In the genomic region with DNA sequence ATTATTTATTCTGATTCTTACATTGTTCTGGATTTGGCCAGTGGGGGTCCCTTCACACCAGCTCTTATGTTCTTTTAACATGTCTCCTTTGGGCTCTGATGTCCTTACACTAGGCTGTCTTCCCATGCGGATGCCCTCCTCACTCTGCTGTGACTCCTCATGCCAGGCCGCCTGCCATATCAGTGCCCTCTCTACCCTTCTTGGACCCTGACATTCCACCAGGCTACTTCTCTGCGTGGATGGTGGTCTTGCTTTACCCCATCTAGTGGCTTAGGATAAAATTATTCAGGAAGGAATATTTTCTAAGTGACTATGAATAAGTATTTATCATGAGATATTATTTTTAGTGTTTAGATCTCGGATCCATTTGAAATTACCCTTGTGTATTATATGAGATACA, we compare ENCODE assay signal across 2 cellular contexts.
TF ChIP-seq lines count a peak whose summit lies in the region.

No MANE protein-coding gene starts in this region.

TF ChIP-seq in K562, 482 proteins besides CTCF, POLR2A, EP300 and RAD21:
- TF ChIP-seq, protein P1, sequence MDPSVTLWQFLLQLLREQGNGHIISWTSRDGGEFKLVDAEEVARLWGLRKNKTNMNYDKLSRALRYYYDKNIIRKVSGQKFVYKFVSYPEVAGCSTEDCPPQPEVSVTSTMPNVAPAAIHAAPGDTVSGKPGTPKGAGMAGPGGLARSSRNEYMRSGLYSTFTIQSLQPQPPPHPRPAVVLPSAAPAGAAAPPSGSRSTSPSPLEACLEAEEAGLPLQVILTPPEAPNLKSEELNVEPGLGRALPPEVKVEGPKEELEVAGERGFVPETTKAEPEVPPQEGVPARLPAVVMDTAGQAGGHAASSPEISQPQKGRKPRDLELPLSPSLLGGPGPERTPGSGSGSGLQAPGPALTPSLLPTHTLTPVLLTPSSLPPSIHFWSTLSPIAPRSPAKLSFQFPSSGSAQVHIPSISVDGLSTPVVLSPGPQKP (CRISPR knock-in tag; IDR thresholded peaks at IDR 0.05) = no peak
- no peak for TF ChIP-seq MEF2A (IDR thresholded peaks at IDR 0.05; ENCODE audit: control insufficient read depth, low read depth, low read length)
- no peak for TF ChIP-seq THRAP3 (IDR thresholded peaks at IDR 0.05; ENCODE audit: borderline replicate concordance)
- no peak for TF ChIP-seq ZNF444 (CRISPR knock-in tag; IDR thresholded peaks at IDR 0.05)
- no peak for TF ChIP-seq ZNF12 (CRISPR knock-in tag; IDR thresholded peaks at IDR 0.05)
- TF ChIP-seq ZFX (CRISPR knock-in tag; IDR thresholded peaks at IDR 0.05) = no peak
- TF ChIP-seq, protein P2, sequence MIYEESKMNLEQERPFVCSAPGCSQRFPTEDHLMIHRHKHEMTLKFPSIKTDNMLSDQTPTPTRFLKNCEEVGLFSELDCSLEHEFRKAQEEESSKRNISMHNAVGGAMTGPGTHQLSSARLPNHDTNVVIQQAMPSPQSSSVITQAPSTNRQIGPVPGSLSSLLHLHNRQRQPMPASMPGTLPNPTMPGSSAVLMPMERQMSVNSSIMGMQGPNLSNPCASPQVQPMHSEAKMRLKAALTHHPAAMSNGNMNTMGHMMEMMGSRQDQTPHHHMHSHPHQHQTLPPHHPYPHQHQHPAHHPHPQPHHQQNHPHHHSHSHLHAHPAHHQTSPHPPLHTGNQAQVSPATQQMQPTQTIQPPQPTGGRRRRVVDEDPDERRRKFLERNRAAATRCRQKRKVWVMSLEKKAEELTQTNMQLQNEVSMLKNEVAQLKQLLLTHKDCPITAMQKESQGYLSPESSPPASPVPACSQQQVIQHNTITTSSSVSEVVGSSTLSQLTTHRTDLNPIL (CRISPR knock-in tag; IDR thresholded peaks at IDR 0.05) = no peak
- no peak for TF ChIP-seq BACH1 (tag; IDR thresholded peaks at IDR 0.05)
- TF ChIP-seq, protein P3, sequence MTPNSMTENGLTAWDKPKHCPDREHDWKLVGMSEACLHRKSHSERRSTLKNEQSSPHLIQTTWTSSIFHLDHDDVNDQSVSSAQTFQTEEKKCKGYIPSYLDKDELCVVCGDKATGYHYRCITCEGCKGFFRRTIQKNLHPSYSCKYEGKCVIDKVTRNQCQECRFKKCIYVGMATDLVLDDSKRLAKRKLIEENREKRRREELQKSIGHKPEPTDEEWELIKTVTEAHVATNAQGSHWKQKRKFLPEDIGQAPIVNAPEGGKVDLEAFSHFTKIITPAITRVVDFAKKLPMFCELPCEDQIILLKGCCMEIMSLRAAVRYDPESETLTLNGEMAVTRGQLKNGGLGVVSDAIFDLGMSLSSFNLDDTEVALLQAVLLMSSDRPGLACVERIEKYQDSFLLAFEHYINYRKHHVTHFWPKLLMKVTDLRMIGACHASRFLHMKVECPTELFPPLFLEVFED (CRISPR knock-in tag; conservative IDR thresholded peaks at IDR 0.05) = no peak
- no peak for TF ChIP-seq ILK (tag; IDR thresholded peaks at IDR 0.05; ENCODE audit: borderline replicate concordance, low read depth)
- no peak for TF ChIP-seq NEUROD1 (IDR thresholded peaks at IDR 0.05; ENCODE audit: borderline replicate concordance, low read depth, low read length, partially characterized antibody)
- no peak for TF ChIP-seq SIRT6 (IDR thresholded peaks at IDR 0.05; ENCODE audit: low read depth, low read length)
- TF ChIP-seq ZNF140 (CRISPR knock-in tag; IDR thresholded peaks at IDR 0.05) = no peak
- TF ChIP-seq SAP30 (IDR thresholded peaks at IDR 0.05; ENCODE audit: borderline replicate concordance, insufficient read depth, low read depth, low read length, poor library complexity, severe bottlenecking) = no peak
- TF ChIP-seq ZNF253 (CRISPR knock-in tag; conservative IDR thresholded peaks at IDR 0.05) = no peak
- TF ChIP-seq, protein P4, sequence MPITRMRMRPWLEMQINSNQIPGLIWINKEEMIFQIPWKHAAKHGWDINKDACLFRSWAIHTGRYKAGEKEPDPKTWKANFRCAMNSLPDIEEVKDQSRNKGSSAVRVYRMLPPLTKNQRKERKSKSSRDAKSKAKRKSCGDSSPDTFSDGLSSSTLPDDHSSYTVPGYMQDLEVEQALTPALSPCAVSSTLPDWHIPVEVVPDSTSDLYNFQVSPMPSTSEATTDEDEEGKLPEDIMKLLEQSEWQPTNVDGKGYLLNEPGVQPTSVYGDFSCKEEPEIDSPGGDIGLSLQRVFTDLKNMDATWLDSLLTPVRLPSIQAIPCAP (CRISPR knock-in tag; IDR thresholded peaks at IDR 0.05; ENCODE audit: borderline replicate concordance) = no peak

TF ChIP-seq in neural cell, 6 proteins besides CTCF, POLR2A, EP300 and RAD21:
- no peak for TF ChIP-seq TAF1 (IDR thresholded peaks at IDR 0.05; ENCODE audit: low read depth)
- TF ChIP-seq EZH2 (IDR thresholded peaks at IDR 0.05; ENCODE audit: borderline replicate concordance, insufficient read depth, low read length, poor library complexity, severe bottlenecking) = no peak
- TF ChIP-seq SMC3 (conservative IDR thresholded peaks at IDR 0.05; ENCODE audit: poor library complexity) = peak; percentile 12
- TF ChIP-seq, protein P5, sequence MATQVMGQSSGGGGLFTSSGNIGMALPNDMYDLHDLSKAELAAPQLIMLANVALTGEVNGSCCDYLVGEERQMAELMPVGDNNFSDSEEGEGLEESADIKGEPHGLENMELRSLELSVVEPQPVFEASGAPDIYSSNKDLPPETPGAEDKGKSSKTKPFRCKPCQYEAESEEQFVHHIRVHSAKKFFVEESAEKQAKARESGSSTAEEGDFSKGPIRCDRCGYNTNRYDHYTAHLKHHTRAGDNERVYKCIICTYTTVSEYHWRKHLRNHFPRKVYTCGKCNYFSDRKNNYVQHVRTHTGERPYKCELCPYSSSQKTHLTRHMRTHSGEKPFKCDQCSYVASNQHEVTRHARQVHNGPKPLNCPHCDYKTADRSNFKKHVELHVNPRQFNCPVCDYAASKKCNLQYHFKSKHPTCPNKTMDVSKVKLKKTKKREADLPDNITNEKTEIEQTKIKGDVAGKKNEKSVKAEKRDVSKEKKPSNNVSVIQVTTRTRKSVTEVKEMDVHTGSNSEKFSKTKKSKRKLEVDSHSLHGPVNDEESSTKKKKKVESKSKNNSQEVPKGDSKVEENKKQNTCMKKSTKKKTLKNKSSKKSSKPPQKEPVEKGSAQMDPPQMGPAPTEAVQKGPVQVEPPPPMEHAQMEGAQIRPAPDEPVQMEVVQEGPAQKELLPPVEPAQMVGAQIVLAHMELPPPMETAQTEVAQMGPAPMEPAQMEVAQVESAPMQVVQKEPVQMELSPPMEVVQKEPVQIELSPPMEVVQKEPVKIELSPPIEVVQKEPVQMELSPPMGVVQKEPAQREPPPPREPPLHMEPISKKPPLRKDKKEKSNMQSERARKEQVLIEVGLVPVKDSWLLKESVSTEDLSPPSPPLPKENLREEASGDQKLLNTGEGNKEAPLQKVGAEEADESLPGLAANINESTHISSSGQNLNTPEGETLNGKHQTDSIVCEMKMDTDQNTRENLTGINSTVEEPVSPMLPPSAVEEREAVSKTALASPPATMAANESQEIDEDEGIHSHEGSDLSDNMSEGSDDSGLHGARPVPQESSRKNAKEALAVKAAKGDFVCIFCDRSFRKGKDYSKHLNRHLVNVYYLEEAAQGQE (IDR thresholded peaks at IDR 0.05; ENCODE audit: borderline replicate concordance) = no peak
